In the genomic region with DNA sequence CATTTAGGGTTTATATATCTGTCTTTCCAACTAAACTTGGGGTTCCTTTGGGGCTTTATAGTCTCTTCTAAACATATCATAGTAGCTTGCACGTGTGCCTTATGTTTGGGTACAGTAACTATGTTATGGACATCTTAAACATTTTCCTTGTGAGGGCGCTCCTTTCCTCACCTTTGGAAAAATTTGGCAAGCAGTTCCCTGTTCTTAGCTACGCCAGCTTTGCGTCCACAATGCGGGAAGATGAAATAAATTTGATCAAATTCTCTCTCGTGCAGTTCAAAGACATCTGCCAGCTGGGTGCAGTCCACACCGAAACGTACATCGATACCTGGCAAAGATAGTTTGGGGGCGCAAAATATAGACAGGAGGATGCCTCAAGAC, we compare ENCODE assay signal across 6 cellular contexts. TPM values are rescaled to one million over a fixed set of nuclear protein-coding genes. Genes with fewer than 3 reads are reported as not detected.
A peak's percentile ranks its signal among the peaks of the same experiment; 100 is the strongest.
DNase-seq lines count a peak whose midpoint lies in the region; TF ChIP-seq lines count a peak whose summit lies in the region.

No MANE protein-coding gene starts in this region.

- H3K4me3 ChIP-seq in fibroblast of villous mesenchyme (ENCODE audit: low read depth, low read length): peak overlapping the region; percentile 75

- peaks cover 15% of the 10 kb centered on the region for H3K4me1 Mint-ChIP-seq in T-helper 1 cell treated with Interleukin-12 subunit alpha and Interleukin-12 subunit beta and Interleukin-4 antibody, amounts not matched to agents 30 μg/mL and 1 μg/mL, for 36 hours (ENCODE audit: low read depth)

- peak overlapping the region; percentile 94 for H3K4me3 Mint-ChIP-seq in T-helper 1 cell treated with Interleukin-12 subunit alpha and Interleukin-12 subunit beta and Interleukin-4 antibody, amounts not matched to agents 30 μg/mL and 1 μg/mL, for 36 hours

- peaks cover 3% of the 10 kb centered on the region for H3K9me3 Mint-ChIP-seq in T-helper 1 cell treated with Interleukin-12 subunit alpha and Interleukin-12 subunit beta and Interleukin-4 antibody, amounts not matched to agents 30 μg/mL and 1 μg/mL, for 36 hours

- peak overlapping the region; percentile 99 for H3K27ac Mint-ChIP-seq in T-helper 1 cell treated with Interleukin-12 subunit alpha and Interleukin-12 subunit beta and Interleukin-4 antibody, amounts not matched to agents 30 μg/mL and 1 μg/mL, for 36 hours

- peak overlapping the region; percentile 91 for H3K27ac ChIP-seq in temporal lobe (ENCODE audit: low read depth, low read length)

- peaks cover 6% of the 10 kb centered on the region for H3K36me3 Mint-ChIP-seq in T-helper 1 cell treated with Interleukin-12 subunit alpha and Interleukin-12 subunit beta and Interleukin-4 antibody, amounts not matched to agents 30 μg/mL and 1 μg/mL, for 36 hours (ENCODE audit: low read depth)

- TF ChIP-seq CTCF in fibroblast of villous mesenchyme (IDR thresholded peaks at IDR 0.05; ENCODE audit: insufficient read depth, low read depth, low read length): no peak

- H3K27me3 Mint-ChIP-seq in T-helper 1 cell treated with Interleukin-12 subunit alpha and Interleukin-12 subunit beta and Interleukin-4 antibody, amounts not matched to agents 30 μg/mL and 1 μg/mL, for 36 hours (ENCODE audit: low read depth): no peaks in the 10 kb centered on the region

- DNase-seq in T-helper 1 cell (no peak), NCI-H345 treated with DMSO at 0.1 percent for 48 hours (lab: John Stamatoyannopoulos, UW; ENCODE audit: unreplicated experiment) (peak; percentile 58), fibroblast of villous mesenchyme (ENCODE audit: low read depth) (no peak), RKO (ENCODE audit: low spot score) (no peak)

RNA-seq across cellular contexts. Expression of gene FDXACB1, which starts 0.6 kb away (rescaled TPM):
- total RNA-seq in fibroblast of villous mesenchyme: 2.3 and 4.3 TPM in 2 replicates
- total RNA-seq in temporal lobe: 6.4 TPM

RNA-seq across cellular contexts. Expression of gene CFAP68, which starts 1.0 kb away (rescaled TPM):
- 4.3 and 7.7 TPM in 2 replicates for total RNA-seq in fibroblast of villous mesenchyme
- 5.7 TPM for total RNA-seq in temporal lobe

RNA-seq across cellular contexts. Expression of gene ALG9, which starts 7.0 kb away (rescaled TPM):
- total RNA-seq in fibroblast of villous mesenchyme (35.8 and 49.7 TPM in 2 replicates), temporal lobe (62.4 TPM)

RNA-seq across cellular contexts. Expression of gene CRYAB, which starts 33.2 kb away (rescaled TPM):
- 11.0 and 20.7 TPM in 2 replicates for total RNA-seq in fibroblast of villous mesenchyme
- total RNA-seq in temporal lobe: 7.4 TPM

RNA-seq across cellular contexts. Expression of gene HSPB2, which starts 34.2 kb away (rescaled TPM):
- total RNA-seq in fibroblast of villous mesenchyme: 0.43 and 0.64 TPM in 2 replicates
- 0.25 TPM for total RNA-seq in temporal lobe
